ENCODE assay signal across 33 cellular contexts in genomic region chr11:85835263-85835662, GRCh38. TPM values are rescaled to one million over a fixed set of nuclear protein-coding genes. Genes with fewer than 3 reads are reported as not detected.
"Had no signal": no experiment of that assay in that cellular context is flagged by ENCODE, and none has a peak within 500 bp of the region (broad histone marks: within the 10 kb centered on the region; RNA-seq: fewer than 3 reads in every experiment).

No MANE protein-coding gene starts in this region.

- H3K4me3 Mint-ChIP-seq: dendritic cell treated with granulocyte-macrophage colony-stimulating factor and Interleukin-4, amounts not matched to agents 40 ng/mL and 50 ng/mL, for 4 days; effector memory CD8-positive, alpha-beta T cell; endodermal cell had no signal

- H3K27ac ChIP-seq: colonic mucosa, coronary artery, dorsolateral prefrontal cortex, epithelial cell of prostate, esophagus muscularis mucosa, esophagus squamous epithelium, foreskin keratinocyte, gastrocnemius medialis, gastroesophageal sphincter, heart left ventricle, heart right ventricle had no signal

- H3K4me1 ChIP-seq: colonic mucosa, esophagus muscularis mucosa, foreskin keratinocyte, gastrocnemius medialis, gastroesophageal sphincter, heart left ventricle, heart right ventricle had no signal

- ATAC-seq: effector memory CD8-positive, alpha-beta T cell; esophagus mucosa; foreskin keratinocyte; gastrocnemius medialis; gastroesophageal sphincter; heart left ventricle; heart right ventricle had no signal

- H3K36me3 ChIP-seq: colonic mucosa, esophagus muscularis mucosa, esophagus squamous epithelium, gastrocnemius medialis, gastroesophageal sphincter, heart left ventricle, heart right ventricle had no signal

- H3K4me3 ChIP-seq: colonic mucosa, coronary artery, dorsolateral prefrontal cortex, esophagus muscularis mucosa, esophagus squamous epithelium, gastrocnemius medialis, gastroesophageal sphincter, heart left ventricle, heart right ventricle had no signal

- DNase-seq: colonic mucosa; cortex of kidney; dermis blood vessel endothelial cell; dorsolateral prefrontal cortex; effector CD4-positive, alpha-beta T cell; effector CD8-positive, alpha-beta T cell; effector memory CD4-positive, alpha-beta T cell; effector memory CD8-positive, alpha-beta T cell; endodermal cell; erythroblast; esophagus squamous epithelium; foreskin fibroblast; foreskin keratinocyte; foreskin melanocyte; gastrocnemius medialis; glutamatergic neuron; head of caudate nucleus; heart left ventricle; heart right ventricle had no signal

- H3K27me3 Mint-ChIP-seq: dendritic cell treated with granulocyte-macrophage colony-stimulating factor and Interleukin-4, amounts not matched to agents 40 ng/mL and 50 ng/mL, for 4 days; effector memory CD8-positive, alpha-beta T cell had no signal

- H3K27me3 ChIP-seq: colonic mucosa, dorsolateral prefrontal cortex, esophagus muscularis mucosa, esophagus squamous epithelium, foreskin keratinocyte, gastrocnemius medialis, gastroesophageal sphincter, heart left ventricle, heart right ventricle had no signal

- H3K27ac Mint-ChIP-seq: dendritic cell treated with granulocyte-macrophage colony-stimulating factor and Interleukin-4, amounts not matched to agents 40 ng/mL and 50 ng/mL, for 4 days; effector memory CD8-positive, alpha-beta T cell; endodermal cell had no signal

- H3K9me3 ChIP-seq: colonic mucosa, gastrocnemius medialis had no signal

RNA-seq across cellular contexts. Expression of gene CCDC83, which starts 19.9 kb away (rescaled TPM):
- total RNA-seq: colonic mucosa, dermis blood vessel endothelial cell, dermis microvascular lymphatic vessel endothelial cell, endodermal cell, endothelial cell of umbilical vein, epithelial cell of proximal tubule, esophagus mucosa, esophagus muscularis mucosa, esophagus squamous epithelium, fibroblast of villous mesenchyme, foreskin keratinocyte, frontal cortex, gastrocnemius medialis, gastroesophageal sphincter, glomerular endothelial cell, heart left ventricle, heart right ventricle had no signal
- polyA plus RNA-seq: endothelial cell of umbilical vein, esophagus, fibroblast of lung, foreskin keratinocyte, heart left ventricle, heart right ventricle had no signal
